22 cellular contexts compared by ENCODE assay signal in the genomic region with DNA sequence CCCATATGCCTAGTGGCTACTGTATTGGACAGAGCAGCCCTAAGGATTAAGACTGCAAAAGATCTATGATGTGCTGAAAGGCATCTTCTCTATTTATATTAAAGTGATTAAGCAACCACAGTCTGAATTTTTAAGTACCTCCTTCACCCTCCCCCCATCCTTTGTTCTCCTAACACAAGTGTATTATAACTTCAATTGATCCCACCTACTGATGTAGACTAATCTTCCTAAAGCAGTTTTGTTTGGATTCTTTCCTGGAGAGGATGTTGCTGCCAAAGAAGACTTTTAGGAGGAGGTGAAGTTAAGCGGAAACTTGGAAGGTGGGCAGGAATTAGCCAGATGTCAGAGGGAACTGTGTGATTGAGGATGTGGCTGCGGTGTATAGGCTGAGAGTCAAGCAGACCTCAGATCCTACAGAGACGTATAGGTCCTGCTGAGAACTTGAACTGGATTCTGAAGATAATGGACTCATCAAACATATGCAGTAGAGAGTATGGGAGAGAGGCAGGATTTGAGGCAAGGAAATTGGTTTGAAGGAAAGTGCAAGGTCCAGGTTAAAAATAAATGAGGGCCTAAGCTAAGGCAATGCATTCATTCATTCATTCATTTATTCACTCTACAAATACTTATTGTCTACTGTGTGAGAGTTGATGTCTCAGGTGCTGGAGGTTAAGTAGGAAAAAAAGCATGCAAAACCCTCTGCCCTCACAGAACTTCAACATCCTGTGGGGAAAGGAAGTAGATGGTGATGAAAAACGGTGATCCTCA. TPM values are rescaled to one million over a fixed set of nuclear protein-coding genes. Genes with fewer than 3 reads are reported as not detected.
"Had no signal": no experiment of that assay in that cellular context is flagged by ENCODE, and none has a peak within 500 bp of the region (broad histone marks: within the 10 kb centered on the region; RNA-seq: fewer than 3 reads in every experiment).

No MANE protein-coding gene starts in this region.

- H3K9me3 ChIP-seq: lower lobe of right lung, right atrium auricular region, tibial artery had no signal

- DNase-seq: activated CD4-positive, alpha-beta T cell treated with anti-CD3 and anti-CD28 coated beads for 4 hours; activated CD4-positive, alpha-beta T cell treated with anti-CD3 and anti-CD28 coated beads, Interleukin-2, amount 50 U/mL, for 48 hours; activated CD4-positive, CD25-positive, alpha-beta regulatory T cell; activated CD8-positive, alpha-beta memory T cell treated with anti-CD3 and anti-CD28 coated beads, Interleukin-2, amount 50 U/mL, for 48 hours; activated naive CD4-positive, alpha-beta T cell treated with anti-CD3 and anti-CD28 coated beads for 36 hours; activated naive CD8-positive, alpha-beta T cell treated with anti-CD3 and anti-CD28 coated beads, Interleukin-2, amount 10 ng/mL, durations not matched to agents 7 days and 5 days; activated T-cell treated with anti-CD3 and anti-CD28 coated beads, Interleukin-2, amount 50 U/mL, for 4 hours; amniotic stem cell; effector CD4-positive, alpha-beta T cell; foreskin fibroblast; immature natural killer cell; lower lobe of right lung; naive thymus-derived CD4-positive, alpha-beta T cell; stimulated activated CD4-positive, alpha-beta T cell treated with anti-CD3 and anti-CD28 coated beads, Interleukin-1b, Interleukin-23, amount 100 ng/mL, for 48 hours; stimulated activated naive CD8-positive, alpha-beta T cell treated with anti-CD3 and anti-CD28 coated beads, Interleukin-15, amount 100 ng/mL, for 72 hours; tibial artery had no signal

- H3K27ac ChIP-seq: lower lobe of right lung, right atrium auricular region, tibial artery had no signal

- H3K27me3 ChIP-seq: right atrium auricular region had no signal

- H3K4me3 ChIP-seq: lower lobe of right lung, right atrium auricular region, tibial artery had no signal

- ATAC-seq: activated T-cell treated with anti-CD3 and anti-CD28 coated beads, Interleukin-2, amount 50 U/mL, for 4 hours; left lobe of liver; lower lobe of right lung; naive thymus-derived CD4-positive, alpha-beta T cell; stimulated activated effector memory CD8-positive, alpha-beta T cell treated with anti-CD3 and anti-CD28 coated beads, Interleukin-12 subunit alpha, Interleukin-12 subunit beta, amount 100 ng/mL, for 72 hours; stimulated activated naive CD8-positive, alpha-beta T cell treated with anti-CD3 and anti-CD28 coated beads, Interleukin-15, amount 100 ng/mL, for 72 hours had no signal

- H3K36me3 ChIP-seq: lower lobe of right lung, right atrium auricular region, tibial artery had no signal

RNA-seq across cellular contexts. Expression of gene RASSF10, which starts 5.2 kb away (rescaled TPM):
- total RNA-seq: activated CD8-positive, alpha-beta memory T cell treated with anti-CD3 and anti-CD28 coated beads for 36 hours; activated naive CD4-positive, alpha-beta T cell treated with anti-CD3 and anti-CD28 coated beads for 36 hours; activated naive CD8-positive, alpha-beta T cell treated with anti-CD3 and anti-CD28 coated beads, Interleukin-2, amount 10 ng/mL, durations not matched to agents 7 days and 5 days; activated T-cell treated with anti-CD3 and anti-CD28 coated beads, Interleukin-2, amount 50 U/mL, for 4 hours; activated T-helper 2 cell treated with anti-CD3 and anti-CD28 coated beads, Interferon-gamma antibody, Interleukin-2, Interleukin-4, amounts not matched to agents 10 μg/mL and 5 μg/mL and 100 μg/mL, durations not matched to agents 14 hours and 24 hours and 36 hours; left lobe of liver; naive thymus-derived CD4-positive, alpha-beta T cell; osteocyte had no signal
- polyA plus RNA-seq: immature natural killer cell; naive thymus-derived CD4-positive, alpha-beta T cell had no signal
